In genomic region chr7:1919539-1920265, GRCh38 we compare ENCODE assay signal across 8 cellular contexts.
A peak's percentile ranks its signal among the peaks of the same experiment; 100 is the strongest.
DNase-seq lines count a peak whose midpoint lies in the region; ATAC-seq and TF ChIP-seq lines count a peak whose summit lies in the region.
"Had no signal": no experiment of that assay in that cellular context is flagged by ENCODE, and none has a peak within 500 bp of the region (broad histone marks: within the 10 kb centered on the region; RNA-seq: fewer than 3 reads in every experiment).

No MANE protein-coding gene starts in this region.

- intact Hi-C loops in A673 (cut with micrococcal nuclease; ENCODE audit: unreplicated experiment): loop anchor here (5.0 kb wide), 1 partner anchor 262 kb away; no protein-coding TSS in a partner anchor

- H3K36me3 Mint-ChIP-seq in H9 (ENCODE audit: insufficient read depth in 1 of 3, low read depth in 3 of 3) (0 out of 7 replicates have a peak, but pooled peaks cover 0 to 5% (median 0%) of the 10 kb centered on the region in 3 experiments), WTC11 (no peaks in the 10 kb centered on the region)
- peaks cover 21% of the 10 kb centered on the region for H3K36me3 Mint-ChIP-seq in stimulated activated naive CD8-positive, alpha-beta T cell treated with anti-CD3 and anti-CD28 coated beads, Interleukin-15, Interleukin-2, amounts not matched to agents 100 ng/mL and 50 ng/mL, for 24 hours (ENCODE audit: low read depth)

- no peak for DNase-seq in H9
- DNase-seq in WTC11 (ENCODE audit: low spot score): no peak
- DNase-seq in hypothalamus (lab: John Stamatoyannopoulos, UW): peak in 36 of 51 donors; percentile 6 to 80 (median 48)
- no peak for DNase-seq in MM.1S
- no peak for DNase-seq in A673 (ENCODE audit: low spot score)
- DNase-seq: NCI-H446 treated with DMSO at 0.1 percent for 48 hours had no signal

- H2AFZ ChIP-seq in H9 (ENCODE audit: low read length) (no peak overlapping the region), MM.1S (ENCODE audit: low read length) (no peak overlapping the region)

- no peaks in the 10 kb centered on the region for H3F3A ChIP-seq in MM.1S (ENCODE audit: insufficient read depth, low read length)

- no peak overlapping the region for H3K56ac ChIP-seq in H9 (ENCODE audit: insufficient read length, low read depth, low read length)

- no peaks in the 10 kb centered on the region for H3K4me1 Mint-ChIP-seq in H9
- H3K4me1 Mint-ChIP-seq in WTC11: no peaks in the 10 kb centered on the region
- H3K4me1 Mint-ChIP-seq in stimulated activated naive CD8-positive, alpha-beta T cell treated with anti-CD3 and anti-CD28 coated beads, Interleukin-15, Interleukin-2, amounts not matched to agents 100 ng/mL and 50 ng/mL, for 24 hours (ENCODE audit: low read depth): peaks cover 51% of the 10 kb centered on the region

- TF ChIP-seq CTCF in H9 (conservative IDR thresholded peaks at IDR 0.05): no peak
- no peak for TF ChIP-seq CTCF in WTC11 (IDR thresholded peaks at IDR 0.05)
- no peak for TF ChIP-seq CTCF in MM.1S (IDR thresholded peaks at IDR 0.05; ENCODE audit: low read length)
- no peak for TF ChIP-seq CTCF in A673 (conservative IDR thresholded peaks at IDR 0.05; ENCODE audit: low read depth, low read length)

- H3K23ac ChIP-seq in H9 (ENCODE audit: insufficient read length, low read depth, low read length): no peak overlapping the region

- H2BK5ac ChIP-seq in H9 (ENCODE audit: insufficient read length, low read length): no peak overlapping the region

- H3T11ph ChIP-seq in H9 (ENCODE audit: low read length): no peak overlapping the region

- H3K9me3 Mint-ChIP-seq in H9: no peaks in the 10 kb centered on the region
- no peaks in the 10 kb centered on the region for H3K9me3 Mint-ChIP-seq in WTC11
- H3K9me3 Mint-ChIP-seq in stimulated activated naive CD8-positive, alpha-beta T cell treated with anti-CD3 and anti-CD28 coated beads, Interleukin-15, Interleukin-2, amounts not matched to agents 100 ng/mL and 50 ng/mL, for 24 hours: no peaks in the 10 kb centered on the region

- H3K23me2 ChIP-seq in H9 (ENCODE audit: insufficient read length, low read depth, low read length, poor library complexity, severe bottlenecking): no peaks in the 10 kb centered on the region

- H3K14ac ChIP-seq in H9 (ENCODE audit: insufficient read depth, low read length): no peak overlapping the region

- no peak overlapping the region for H2BK20ac ChIP-seq in H9 (ENCODE audit: low read depth, low read length, poor library complexity, severe bottlenecking)

- ATAC-seq in WTC11 (no peak), HG03159 (IDR thresholded peaks at IDR 0.05; ENCODE audit: unreplicated experiment) (no peak)

- no peaks in the 10 kb centered on the region for H3K27me3 ChIP-seq in H9 (ENCODE audit: insufficient read depth, low read length)
- H3K27me3 ChIP-seq in MM.1S (replicated peaks; ENCODE audit: insufficient read depth, low read length): no peaks in the 10 kb centered on the region
- no peaks in the 10 kb centered on the region for H3K27me3 ChIP-seq in A673 (replicated peaks; ENCODE audit: insufficient read depth, low read depth, low read length, poor library complexity)

- H4K91ac ChIP-seq in H9 (ENCODE audit: insufficient read length, low read depth, low read length): no peak overlapping the region

- no peaks in the 10 kb centered on the region for H3K27me3 Mint-ChIP-seq in H9 (ENCODE audit: low read depth)
- H3K27me3 Mint-ChIP-seq in WTC11 (ENCODE audit: low read depth): no peaks in the 10 kb centered on the region; the same call in 1 of the 2 replicates
- no peaks in the 10 kb centered on the region for H3K27me3 Mint-ChIP-seq in stimulated activated naive CD8-positive, alpha-beta T cell treated with anti-CD3 and anti-CD28 coated beads, Interleukin-15, Interleukin-2, amounts not matched to agents 100 ng/mL and 50 ng/mL, for 24 hours

- H3K79me1 ChIP-seq in H9 (ENCODE audit: insufficient read depth, low read depth, low read length, poor library complexity, severe bottlenecking): no peaks in the 10 kb centered on the region

- H3K27ac ChIP-seq in H9 (ENCODE audit: insufficient read length, low read depth, low read length) (no peak overlapping the region), MM.1S (ENCODE audit: low read length) (no peak overlapping the region), A673 (ENCODE audit: low read depth, low read length, poor library complexity, severe bottlenecking) (no peak overlapping the region)

- H2BK12ac ChIP-seq in H9 (ENCODE audit: insufficient read length, low read depth, low read length): no peak overlapping the region

- no peak overlapping the region for H2BK120ac ChIP-seq in H9 (ENCODE audit: low read depth, low read length, poor library complexity, severe bottlenecking)

- WGBS in H9 (ENCODE audit: extremely low coverage, insufficient read length, low lambda C conversion rate): no CpG with 5 or more reads among the region's 22 CpGs

- H3K79me2 ChIP-seq in H9 (ENCODE audit: insufficient read depth, low read length): no peaks in the 10 kb centered on the region
- H3K79me2 ChIP-seq in MM.1S (ENCODE audit: low read length): no peaks in the 10 kb centered on the region

- no peaks in the 10 kb centered on the region for H3K9me2 ChIP-seq in MM.1S (replicated peaks; ENCODE audit: insufficient read depth, low read length)

- H3K4me1 ChIP-seq in H9 (ENCODE audit: insufficient read depth, low read length) (no peaks in the 10 kb centered on the region), MM.1S (ENCODE audit: low read length) (no peaks in the 10 kb centered on the region), A673 (ENCODE audit: insufficient read depth, low read length, poor library complexity, severe bottlenecking) (peaks cover 38% of the 10 kb centered on the region)

- H2AK5ac ChIP-seq in H9 (ENCODE audit: insufficient read length, low read length): no peak overlapping the region

- H3K36me3 ChIP-seq in MM.1S (replicated peaks; ENCODE audit: insufficient read depth, low read length) (no peaks in the 10 kb centered on the region), A673 (ENCODE audit: insufficient read depth, low read length, poor library complexity, severe bottlenecking) (no peaks in the 10 kb centered on the region)

- H3K4me3 Mint-ChIP-seq in H9 (no peak overlapping the region; a peak in 1 of 5 replicates), WTC11 (no peak overlapping the region)
- peak overlapping the region; percentile 77 for H3K4me3 Mint-ChIP-seq in stimulated activated naive CD8-positive, alpha-beta T cell treated with anti-CD3 and anti-CD28 coated beads, Interleukin-15, Interleukin-2, amounts not matched to agents 100 ng/mL and 50 ng/mL, for 24 hours

- no peak overlapping the region for H3K18ac ChIP-seq in H9 (ENCODE audit: insufficient read length, low read depth, low read length)

- H3K4ac ChIP-seq in H9 (ENCODE audit: low read depth, low read length): no peak overlapping the region

- H3K27ac Mint-ChIP-seq in H9 (peak overlapping the region in 2 of 3 experiments; percentile 75 to 92; a peak in 2 of 7 replicates), WTC11 (peak overlapping the region; percentile 23; the same call in 1 of the 2 replicates)
- peak overlapping the region; percentile 80 for H3K27ac Mint-ChIP-seq in stimulated activated naive CD8-positive, alpha-beta T cell treated with anti-CD3 and anti-CD28 coated beads, Interleukin-15, Interleukin-2, amounts not matched to agents 100 ng/mL and 50 ng/mL, for 24 hours

- CTCF ChIA-PET in WTC11 (lab: Charles Lee) (no interaction called here), A673 (lab: Charles Lee) (no interaction called here)

- H3K9ac ChIP-seq in H9 (ENCODE audit: extremely low read depth, insufficient read length, low read length) (no peak overlapping the region), MM.1S (ENCODE audit: low read length) (no peak overlapping the region)

- H3K4me2 ChIP-seq in H9 (ENCODE audit: insufficient read depth, insufficient read length, low read length): no peak overlapping the region
- no peak overlapping the region for H3K4me2 ChIP-seq in MM.1S (ENCODE audit: low read depth, low read length)

- H4K20me1 ChIP-seq in H9 (ENCODE audit: control insufficient read depth, insufficient read depth, insufficient read length) (no peaks in the 10 kb centered on the region), MM.1S (ENCODE audit: insufficient read depth, low read length) (no peaks in the 10 kb centered on the region)

- H2BK15ac ChIP-seq in H9 (ENCODE audit: low read depth, low read length): no peak overlapping the region

- POLR2A ChIA-PET in WTC11 (lab: Charles Lee) (no interaction called here), A673 (lab: Charles Lee; ENCODE audit: low non-redundant PET) (no interaction called here)

- no peak overlapping the region for H4K5ac ChIP-seq in H9 (ENCODE audit: insufficient read length, low read depth, low read length)

- no peak overlapping the region for H4K8ac ChIP-seq in H9 (replicated peaks; ENCODE audit: insufficient read length, low read depth, low read length)

- H3K9me3 ChIP-seq in H9 (ENCODE audit: control insufficient read depth, low read depth, low read length) (no peaks in the 10 kb centered on the region), MM.1S (replicated peaks; ENCODE audit: insufficient read depth, low read length) (no peaks in the 10 kb centered on the region), A673 (ENCODE audit: low read depth, low read length, poor library complexity, severe bottlenecking) (no peaks in the 10 kb centered on the region)

- BruUV-seq in A673 (replicated peaks; lab: Mats Ljungman, UMichigan): no TSS peak

- H3K4me3 ChIP-seq in MM.1S (ENCODE audit: low read length) (no peak overlapping the region), A673 (ENCODE audit: low read depth, low read length, poor library complexity, severe bottlenecking) (no peak overlapping the region)

TF ChIP-seq in WTC11, 78 proteins besides CTCF, POLR2A, EP300 and RAD21:
- TF ChIP-seq GABPB1 (CRISPR knock-in tag; IDR thresholded peaks at IDR 0.05): no peak
- TF ChIP-seq TCF7 (CRISPR knock-in tag; IDR thresholded peaks at IDR 0.05; ENCODE audit: low read depth): no peak
- no peak for TF ChIP-seq NR3C1 (CRISPR knock-in tag; conservative IDR thresholded peaks at IDR 0.05; ENCODE audit: low read depth)
- no peak for TF ChIP-seq TP53 (CRISPR knock-in tag; IDR thresholded peaks at IDR 0.05)
- TF ChIP-seq ZBTB43 (CRISPR knock-in tag; IDR thresholded peaks at IDR 0.05): no peak

Comparison
In these comparisons a context has a peak if more than half of its experiments do, and no peak if none do; other contexts are left out.
1. DNase-seq: peak in hypothalamus (36 of 51); none in H9 (single experiment), WTC11 (single experiment), MM.1S (single experiment) and A673 (single experiment).
2. H3K27ac Mint-ChIP-seq: peak in every context shown above with its lines; median percentile 84 in H9; 80 in stimulated activated naive CD8-positive, alpha-beta T cell treated with anti-CD3 and anti-CD28 coated beads, Interleukin-15, Interleukin-2, amounts not matched to agents 100 ng/mL and 50 ng/mL, for 24 hours; 23 in WTC11.